Comparison of ENCODE assay signal across 8 cellular contexts in genomic region chr11:111849631-111850030, GRCh38.
"Had no signal": no experiment of that assay in that cellular context is flagged by ENCODE, and none has a peak within 500 bp of the region (broad histone marks: within the 10 kb centered on the region; RNA-seq: fewer than 3 reads in every experiment).

No MANE protein-coding gene starts in this region.

- H3K27ac Mint-ChIP-seq: IgD-negative memory B cell had no signal

- H3K4me3 Mint-ChIP-seq: IgD-negative memory B cell had no signal

- H3K9ac ChIP-seq: KMS-11 had no signal

- H3K4me2 ChIP-seq: KMS-11 had no signal

- ATAC-seq: HepG2 had no signal

- H3K9me3 Mint-ChIP-seq: IgD-negative memory B cell had no signal

- H3K27me3 Mint-ChIP-seq: IgD-negative memory B cell had no signal

- H3K27ac ChIP-seq: HL-60, KMS-11 had no signal

- DNase-seq: IMR-90, KBM-7, KG1 had no signal

- FAIRE-seq: HepG2, HTR-8/SVneo had no signal
